In the genomic region with DNA sequence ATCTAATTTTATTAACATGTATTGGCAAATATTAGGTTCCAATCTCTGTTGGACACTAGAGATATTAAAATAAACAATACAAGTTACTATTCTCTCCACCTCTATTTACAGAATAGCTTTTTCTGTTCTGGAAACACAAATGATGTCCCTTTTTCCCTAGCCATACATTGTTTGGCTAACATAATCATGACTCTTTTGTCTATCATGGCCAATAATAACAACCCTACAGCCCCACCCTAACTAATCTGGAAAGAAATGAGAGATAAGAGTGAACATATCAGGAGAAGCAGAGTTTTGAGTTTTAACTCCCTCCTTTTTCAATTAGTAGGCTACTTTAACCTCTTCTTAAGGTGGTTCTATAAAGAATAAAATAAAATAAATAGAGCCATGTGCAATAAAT, we compare ENCODE assay signal across 32 cellular contexts. TPM values are rescaled to one million over a fixed set of nuclear protein-coding genes. Genes with fewer than 3 reads are reported as not detected.
"Had no signal": no experiment of that assay in that cellular context is flagged by ENCODE, and none has a peak within 500 bp of the region (broad histone marks: within the 10 kb centered on the region; RNA-seq: fewer than 3 reads in every experiment).

No MANE protein-coding gene starts in this region.

- H3K4me1 Mint-ChIP-seq: activated CD4-positive, alpha-beta T cell treated with anti-CD3 and anti-CD28 coated beads for 36 hours; activated CD4-positive, alpha-beta T cell treated with anti-CD3 and anti-CD28 coated beads, Interleukin-2, amount 10 ng/mL, durations not matched to agents 24 days and 14 days; activated CD8-positive, alpha-beta memory T cell treated with anti-CD3 and anti-CD28 coated beads, Interleukin-2, amount 10 ng/mL, durations not matched to agents 7 days and 5 days; activated naive CD4-positive, alpha-beta T cell treated with anti-CD3 and anti-CD28 coated beads, Interleukin-2, amount 50 U/mL, for 24 hours; activated naive CD8-positive, alpha-beta T cell treated with anti-CD3 and anti-CD28 coated beads for 36 hours; activated naive CD8-positive, alpha-beta T cell treated with anti-CD3 and anti-CD28 coated beads, Interleukin-2, amount 50 U/mL, for 24 hours; central memory CD8-positive, alpha-beta T cell had no signal

- H3K4me1 ChIP-seq: ascending aorta, esophagus squamous epithelium had no signal

- H3K4me3 Mint-ChIP-seq: activated CD4-positive, alpha-beta memory T cell treated with anti-CD3 and anti-CD28 coated beads for 36 hours; activated CD4-positive, alpha-beta T cell treated with anti-CD3 and anti-CD28 coated beads for 36 hours; activated CD4-positive, alpha-beta T cell treated with anti-CD3 and anti-CD28 coated beads, Interleukin-2, amount 10 ng/mL, durations not matched to agents 24 days and 14 days; activated CD8-positive, alpha-beta memory T cell treated with anti-CD3 and anti-CD28 coated beads, Interleukin-2, amount 10 ng/mL, durations not matched to agents 7 days and 5 days; activated CD8-positive, alpha-beta T cell treated with anti-CD3 and anti-CD28 coated beads, Interleukin-2, amount 10 ng/mL, durations not matched to agents 7 days and 5 days; activated naive CD4-positive, alpha-beta T cell treated with anti-CD3 and anti-CD28 coated beads for 36 hours; activated naive CD4-positive, alpha-beta T cell treated with anti-CD3 and anti-CD28 coated beads, Interleukin-2, amount 50 U/mL, for 24 hours; activated naive CD8-positive, alpha-beta T cell treated with anti-CD3 and anti-CD28 coated beads for 36 hours; activated naive CD8-positive, alpha-beta T cell treated with anti-CD3 and anti-CD28 coated beads, Interleukin-2, amount 50 U/mL, for 24 hours; activated T-helper 1 cell treated with anti-CD3 and anti-CD28 coated beads, Interleukin-12 subunit alpha, Interleukin-12 subunit beta, Interleukin-2, Interleukin-4 antibody, amounts not matched to agents 30 ng/mL and 10 ng/mL and 1 ng/mL, durations not matched to agents 14 hours and 24 hours and 36 hours; central memory CD8-positive, alpha-beta T cell; dendritic cell treated with granulocyte-macrophage colony-stimulating factor and Interleukin-4, amounts not matched to agents 40 ng/mL and 50 ng/mL, for 4 days; effector memory CD8-positive, alpha-beta T cell had no signal

- FAIRE-seq: bronchial epithelial cell had no signal

- DNase-seq: activated CD4-positive, alpha-beta memory T cell treated with anti-CD3 and anti-CD28 coated beads for 36 hours; activated CD4-positive, alpha-beta T cell treated with anti-CD3 and anti-CD28 coated beads for 36 hours; activated CD4-positive, alpha-beta T cell treated with anti-CD3 and anti-CD28 coated beads, Interleukin-2, amount 10 ng/mL, durations not matched to agents 24 days and 14 days; activated CD4-positive, CD25-positive, alpha-beta regulatory T cell; activated CD4-positive, CD25-positive, alpha-beta regulatory T cell treated with anti-CD3 and anti-CD28 coated beads, Interleukin-2, amount 50 U/mL, for 72 hours; activated CD8-positive, alpha-beta memory T cell treated with anti-CD3 and anti-CD28 coated beads, Interleukin-2, amount 10 ng/mL, durations not matched to agents 7 days and 5 days; activated CD8-positive, alpha-beta memory T cell treated with anti-CD3 and anti-CD28 coated beads, Interleukin-2, amount 50 U/mL, for 4 hours; activated CD8-positive, alpha-beta T cell treated with anti-CD3 and anti-CD28 coated beads, Interleukin-2, amount 10 ng/mL, durations not matched to agents 7 days and 5 days; activated effector memory CD4-positive, alpha-beta T cell treated with anti-CD3 and anti-CD28 coated beads, Interleukin-2, amount 50 U/mL, for 16 hours; activated naive CD4-positive, alpha-beta T cell treated with anti-CD3 and anti-CD28 coated beads for 36 hours; activated naive CD8-positive, alpha-beta T cell treated with anti-CD3 and anti-CD28 coated beads for 36 hours; activated naive CD8-positive, alpha-beta T cell treated with anti-CD3 and anti-CD28 coated beads, Interleukin-2, amount 50 U/mL, for 24 hours; activated T-cell treated with anti-CD3 and anti-CD28 coated beads, Interleukin-2, amount 50 U/mL, for 1 hour; activated T-cell treated with anti-CD3 and anti-CD28 coated beads, Interleukin-2, amount 50 U/mL, for 48 hours; brain microvascular endothelial cell; effector CD4-positive, alpha-beta T cell; effector memory CD8-positive, alpha-beta T cell; esophagus squamous epithelium; head of caudate nucleus; hippocampal formation; T-helper 2 cell had no signal

- H3K36me3 ChIP-seq: ascending aorta, brain microvascular endothelial cell, esophagus squamous epithelium had no signal

- H3K27me3 Mint-ChIP-seq: activated CD4-positive, alpha-beta memory T cell treated with anti-CD3 and anti-CD28 coated beads for 36 hours; activated CD4-positive, alpha-beta T cell treated with anti-CD3 and anti-CD28 coated beads for 36 hours; activated CD4-positive, alpha-beta T cell treated with anti-CD3 and anti-CD28 coated beads, Interleukin-2, amount 10 ng/mL, durations not matched to agents 24 days and 14 days; activated CD8-positive, alpha-beta memory T cell treated with anti-CD3 and anti-CD28 coated beads, Interleukin-2, amount 10 ng/mL, durations not matched to agents 7 days and 5 days; activated naive CD4-positive, alpha-beta T cell treated with anti-CD3 and anti-CD28 coated beads, Interleukin-2, amount 50 U/mL, for 24 hours; activated naive CD8-positive, alpha-beta T cell treated with anti-CD3 and anti-CD28 coated beads for 36 hours; activated naive CD8-positive, alpha-beta T cell treated with anti-CD3 and anti-CD28 coated beads, Interleukin-2, amount 50 U/mL, for 24 hours; central memory CD8-positive, alpha-beta T cell; dendritic cell treated with granulocyte-macrophage colony-stimulating factor and Interleukin-4, amounts not matched to agents 40 ng/mL and 50 ng/mL, for 4 days; effector memory CD8-positive, alpha-beta T cell had no signal

- H3K27ac Mint-ChIP-seq: activated CD4-positive, alpha-beta memory T cell treated with anti-CD3 and anti-CD28 coated beads for 36 hours; activated CD4-positive, alpha-beta T cell treated with anti-CD3 and anti-CD28 coated beads for 36 hours; activated CD4-positive, alpha-beta T cell treated with anti-CD3 and anti-CD28 coated beads, Interleukin-2, amount 10 ng/mL, durations not matched to agents 24 days and 14 days; activated CD8-positive, alpha-beta memory T cell treated with anti-CD3 and anti-CD28 coated beads, Interleukin-2, amount 10 ng/mL, durations not matched to agents 7 days and 5 days; activated CD8-positive, alpha-beta T cell treated with anti-CD3 and anti-CD28 coated beads, Interleukin-2, amount 10 ng/mL, durations not matched to agents 7 days and 5 days; activated naive CD4-positive, alpha-beta T cell treated with anti-CD3 and anti-CD28 coated beads for 36 hours; activated naive CD4-positive, alpha-beta T cell treated with anti-CD3 and anti-CD28 coated beads, Interleukin-2, amount 50 U/mL, for 24 hours; activated naive CD8-positive, alpha-beta T cell treated with anti-CD3 and anti-CD28 coated beads for 36 hours; activated naive CD8-positive, alpha-beta T cell treated with anti-CD3 and anti-CD28 coated beads, Interleukin-2, amount 50 U/mL, for 24 hours; activated T-helper 1 cell treated with anti-CD3 and anti-CD28 coated beads, Interleukin-12 subunit alpha, Interleukin-12 subunit beta, Interleukin-2, Interleukin-4 antibody, amounts not matched to agents 30 ng/mL and 10 ng/mL and 1 ng/mL, durations not matched to agents 14 hours and 24 hours and 36 hours; activated T-helper 2 cell treated with anti-CD3 and anti-CD28 coated beads, Interferon-gamma antibody, Interleukin-2, Interleukin-4, amounts not matched to agents 10 μg/mL and 5 μg/mL and 100 μg/mL, durations not matched to agents 14 hours and 24 hours and 36 hours; dendritic cell treated with granulocyte-macrophage colony-stimulating factor and Interleukin-4, amounts not matched to agents 40 ng/mL and 50 ng/mL, for 4 days; effector memory CD8-positive, alpha-beta T cell had no signal

- H3K9me3 Mint-ChIP-seq: activated CD4-positive, alpha-beta T cell treated with anti-CD3 and anti-CD28 coated beads, Interleukin-2, amount 10 ng/mL, durations not matched to agents 24 days and 14 days; activated naive CD4-positive, alpha-beta T cell treated with anti-CD3 and anti-CD28 coated beads for 36 hours; activated naive CD4-positive, alpha-beta T cell treated with anti-CD3 and anti-CD28 coated beads, Interleukin-2, amount 50 U/mL, for 24 hours; activated naive CD8-positive, alpha-beta T cell treated with anti-CD3 and anti-CD28 coated beads for 36 hours; activated naive CD8-positive, alpha-beta T cell treated with anti-CD3 and anti-CD28 coated beads, Interleukin-2, amount 50 U/mL, for 24 hours; activated T-helper 1 cell treated with anti-CD3 and anti-CD28 coated beads, Interleukin-12 subunit alpha, Interleukin-12 subunit beta, Interleukin-2, Interleukin-4 antibody, amounts not matched to agents 30 ng/mL and 10 ng/mL and 1 ng/mL, durations not matched to agents 14 hours and 24 hours and 36 hours; activated T-helper 2 cell treated with anti-CD3 and anti-CD28 coated beads, Interferon-gamma antibody, Interleukin-2, Interleukin-4, amounts not matched to agents 10 μg/mL and 5 μg/mL and 100 μg/mL, durations not matched to agents 14 hours and 24 hours and 36 hours; central memory CD8-positive, alpha-beta T cell; dendritic cell treated with granulocyte-macrophage colony-stimulating factor and Interleukin-4, amounts not matched to agents 40 ng/mL and 50 ng/mL, for 4 days had no signal

- H3K4me3 ChIP-seq: ascending aorta, coronary artery, esophagus squamous epithelium had no signal

- H3K9me3 ChIP-seq: ascending aorta, esophagus squamous epithelium had no signal

- H3K27ac ChIP-seq: ascending aorta, brain microvascular endothelial cell, coronary artery, epithelial cell of prostate, esophagus squamous epithelium had no signal

- H3K27me3 ChIP-seq: ascending aorta, brain microvascular endothelial cell, esophagus squamous epithelium had no signal

- H3K36me3 Mint-ChIP-seq: activated CD4-positive, alpha-beta memory T cell treated with anti-CD3 and anti-CD28 coated beads for 36 hours; activated CD8-positive, alpha-beta memory T cell treated with anti-CD3 and anti-CD28 coated beads, Interleukin-2, amount 10 ng/mL, durations not matched to agents 7 days and 5 days; activated naive CD4-positive, alpha-beta T cell treated with anti-CD3 and anti-CD28 coated beads, Interleukin-2, amount 50 U/mL, for 24 hours; activated naive CD8-positive, alpha-beta T cell treated with anti-CD3 and anti-CD28 coated beads for 36 hours had no signal

RNA-seq across cellular contexts. Expression of a gene that starts 40.2 kb away (rescaled TPM):
- total RNA-seq: activated CD4-positive, alpha-beta memory T cell treated with anti-CD3 and anti-CD28 coated beads for 36 hours; activated CD4-positive, alpha-beta T cell treated with anti-CD3 and anti-CD28 coated beads for 36 hours; activated CD4-positive, alpha-beta T cell treated with anti-CD3 and anti-CD28 coated beads, Interleukin-2, amount 10 ng/mL, durations not matched to agents 24 days and 14 days; activated CD8-positive, alpha-beta memory T cell treated with anti-CD3 and anti-CD28 coated beads for 36 hours; activated CD8-positive, alpha-beta memory T cell treated with anti-CD3 and anti-CD28 coated beads, Interleukin-2, amount 10 ng/mL, durations not matched to agents 7 days and 5 days; activated CD8-positive, alpha-beta T cell treated with anti-CD3 and anti-CD28 coated beads, Interleukin-2, amount 10 ng/mL, durations not matched to agents 7 days and 5 days; activated naive CD4-positive, alpha-beta T cell treated with anti-CD3 and anti-CD28 coated beads for 36 hours; activated naive CD8-positive, alpha-beta T cell treated with anti-CD3 and anti-CD28 coated beads for 36 hours; activated T-helper 1 cell treated with anti-CD3 and anti-CD28 coated beads, Interleukin-12 subunit alpha, Interleukin-12 subunit beta, Interleukin-2, Interleukin-4 antibody, amounts not matched to agents 30 ng/mL and 10 ng/mL and 1 ng/mL, durations not matched to agents 14 hours and 24 hours and 36 hours; activated T-helper 2 cell treated with anti-CD3 and anti-CD28 coated beads, Interferon-gamma antibody, Interleukin-2, Interleukin-4, amounts not matched to agents 10 μg/mL and 5 μg/mL and 100 μg/mL, durations not matched to agents 14 hours and 24 hours and 36 hours; T-helper 1 cell treated with Interleukin-12 subunit alpha and Interleukin-12 subunit beta and Interleukin-4 antibody, amounts not matched to agents 30 ng/mL and 1 ng/mL, for 36 hours had no signal
